ENCODE assay signal across 3 cellular contexts in genomic region chr3:103589770-103590169, GRCh38.
TF ChIP-seq lines count a peak whose summit lies in the region.

No MANE protein-coding gene starts in this region.

TF ChIP-seq in A549, 52 proteins besides CTCF, POLR2A, EP300 and RAD21:
- TF ChIP-seq SMC3 (IDR thresholded peaks at IDR 0.05) (no peak), HOXB5 (CRISPR knock-in tag; IDR thresholded peaks at IDR 0.05) (no peak), CHD4 (IDR thresholded peaks at IDR 0.05; ENCODE audit: borderline replicate concordance) (no peak), HOXA7 (CRISPR knock-in tag; IDR thresholded peaks at IDR 0.05) (no peak), FOXS1 (CRISPR knock-in tag; IDR thresholded peaks at IDR 0.05) (no peak), EHMT2 (IDR thresholded peaks at IDR 0.05; ENCODE audit: low read depth) (no peak), ATOH8 (CRISPR knock-in tag; IDR thresholded peaks at IDR 0.05; ENCODE audit: low read depth) (no peak), MAFK (IDR thresholded peaks at IDR 0.05; ENCODE audit: partially characterized antibody) (peak; percentile 78)

TF ChIP-seq in IMR-90, 13 proteins besides CTCF, POLR2A, EP300 and RAD21:
- TF ChIP-seq RCOR1 (IDR thresholded peaks at IDR 0.05; ENCODE audit: insufficient replicate concordance, low read length), result no peak
- TF ChIP-seq MAFK (IDR thresholded peaks at IDR 0.05; ENCODE audit: low read depth, low read length), result peak; percentile 89
TF ChIP-seq in IMR-90: peak in this region for 1.

TF ChIP-seq in H1, 55 proteins besides CTCF, POLR2A, EP300 and RAD21:
- no peak for TF ChIP-seq TAF7 (optimal IDR thresholded peaks at IDR 0.05; ENCODE audit: borderline replicate concordance, low read depth, low read length)
- peak; percentile 49; the same call in 1 of the 2 replicates for TF ChIP-seq MAFK (IDR thresholded peaks at IDR 0.05; ENCODE audit: low read depth, low read length)
